Comparison of ENCODE assay signal across 1 cellular context in genomic region chr10:110113670-110114337, GRCh38.
TF ChIP-seq lines count a peak whose summit lies in the region.

No MANE protein-coding gene starts in this region.

TF ChIP-seq in SK-N-SH treated with all-trans-retinoic acid at 6 μM for 48 hours, 23 proteins besides CTCF, POLR2A, EP300 and RAD21 (continued from another document):
- TF ChIP-seq TSHZ2 (CRISPR knock-in tag; IDR thresholded peaks at IDR 0.05) (no peak), ZNF565 (CRISPR knock-in tag; conservative IDR thresholded peaks at IDR 0.05; ENCODE audit: low read depth) (no peak), ZNF70 (CRISPR knock-in tag; IDR thresholded peaks at IDR 0.05) (no peak), PPARA (CRISPR knock-in tag; IDR thresholded peaks at IDR 0.05; ENCODE audit: borderline replicate concordance) (no peak), ZFP3 (CRISPR knock-in tag; IDR thresholded peaks at IDR 0.05) (no peak), RARB (CRISPR knock-in tag; IDR thresholded peaks at IDR 0.05) (no peak), ESRRG (CRISPR knock-in tag; IDR thresholded peaks at IDR 0.05) (no peak), ZFP30 (CRISPR knock-in tag; IDR thresholded peaks at IDR 0.05) (no peak)
- TF ChIP-seq, protein P1, sequence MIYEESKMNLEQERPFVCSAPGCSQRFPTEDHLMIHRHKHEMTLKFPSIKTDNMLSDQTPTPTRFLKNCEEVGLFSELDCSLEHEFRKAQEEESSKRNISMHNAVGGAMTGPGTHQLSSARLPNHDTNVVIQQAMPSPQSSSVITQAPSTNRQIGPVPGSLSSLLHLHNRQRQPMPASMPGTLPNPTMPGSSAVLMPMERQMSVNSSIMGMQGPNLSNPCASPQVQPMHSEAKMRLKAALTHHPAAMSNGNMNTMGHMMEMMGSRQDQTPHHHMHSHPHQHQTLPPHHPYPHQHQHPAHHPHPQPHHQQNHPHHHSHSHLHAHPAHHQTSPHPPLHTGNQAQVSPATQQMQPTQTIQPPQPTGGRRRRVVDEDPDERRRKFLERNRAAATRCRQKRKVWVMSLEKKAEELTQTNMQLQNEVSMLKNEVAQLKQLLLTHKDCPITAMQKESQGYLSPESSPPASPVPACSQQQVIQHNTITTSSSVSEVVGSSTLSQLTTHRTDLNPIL (CRISPR knock-in tag; IDR thresholded peaks at IDR 0.05; ENCODE audit: low read depth), result no peak
